ENCODE assay signal across 9 cellular contexts in the genomic region with DNA sequence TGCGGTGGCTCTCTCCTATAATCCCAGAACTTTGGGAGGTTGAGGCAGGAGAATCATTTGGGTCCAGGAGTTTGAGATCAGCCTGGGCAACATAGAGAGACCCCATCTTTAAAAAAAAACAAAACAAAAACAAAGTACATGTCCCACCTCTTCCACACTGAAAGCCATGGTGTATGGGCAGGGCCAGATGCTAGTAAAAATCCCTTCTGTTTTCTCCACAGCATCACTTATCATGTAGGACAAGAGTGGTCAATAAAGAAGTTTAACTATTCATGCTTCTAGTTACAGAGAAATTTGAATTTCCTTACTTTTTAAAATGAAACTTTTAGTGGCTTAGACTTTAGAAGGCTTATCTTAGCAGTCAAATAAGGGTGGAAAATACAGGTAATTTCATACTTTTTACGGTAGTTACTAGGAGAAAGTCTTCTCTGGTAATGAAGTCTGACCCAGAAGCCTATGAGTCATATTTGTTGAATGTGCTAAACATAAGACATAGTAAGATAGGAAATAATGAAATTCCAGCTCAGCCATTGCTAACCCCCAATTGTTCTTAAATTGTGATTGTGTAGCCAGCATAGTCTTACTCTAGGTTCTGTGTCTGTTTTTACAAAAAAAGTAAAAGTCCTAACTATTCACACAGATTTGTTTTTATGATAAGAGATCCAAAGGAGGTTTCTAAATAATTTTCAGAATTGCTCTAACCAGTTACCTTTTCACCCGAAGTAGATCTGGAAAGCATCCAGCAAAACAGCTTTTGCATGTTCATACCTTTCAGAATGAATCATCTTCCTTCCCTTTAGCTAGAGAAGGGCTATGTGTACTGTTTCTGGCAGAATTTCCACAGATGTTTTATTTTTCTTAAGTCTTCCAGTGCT. TPM values are rescaled to one million over a fixed set of nuclear protein-coding genes. Genes with fewer than 3 reads are reported as not detected.
DNase-seq lines count a peak whose midpoint lies in the region; ATAC-seq and TF ChIP-seq lines count a peak whose summit lies in the region.
"Had no signal": no experiment of that assay in that cellular context is flagged by ENCODE, and none has a peak within 500 bp of the region (broad histone marks: within the 10 kb centered on the region; RNA-seq: fewer than 3 reads in every experiment).

No MANE protein-coding gene starts in this region.

- peaks cover 38% of the 10 kb centered on the region for H3F3A ChIP-seq in GM23248 (ENCODE audit: insufficient read depth)

- in situ Hi-C loops in GM23248 (cut with MboI) = no loop called here

- no peak overlapping the region for H2AFZ ChIP-seq in GM23248

- no peaks in the 10 kb centered on the region for H3K9me3 Mint-ChIP-seq in CD14-positive monocyte
- H3K9me3 Mint-ChIP-seq: neural crest cell had no signal

- no peak overlapping the region for H3K9ac ChIP-seq in GM23248
- H3K9ac ChIP-seq in subcutaneous abdominal adipose tissue (ENCODE audit: low read length in 5 of 5) = peak overlapping the region in 1 of 5 donors; percentile 41

- H3K27ac ChIP-seq in GM23248 = peak overlapping the region; percentile 46
- H3K27ac ChIP-seq in RWPE2 (ENCODE audit: poor library complexity, severe bottlenecking) = peak overlapping the region; percentile 92
- H3K27ac ChIP-seq in subcutaneous abdominal adipose tissue (ENCODE audit: low read depth, low read length) = peak overlapping the region; percentile 30

- no peak overlapping the region for H3K4me3 Mint-ChIP-seq in CD14-positive monocyte
- H3K4me3 Mint-ChIP-seq: neural crest cell had no signal

- ATAC-seq in RWPE2 (ENCODE audit: low read depth) = peak; percentile 95

- DNase-seq in GM23248 = peak; percentile 84
- no peak for DNase-seq in RWPE2 (ENCODE audit: low spot score)
- peak; percentile 79 for DNase-seq in fibroblast of mammary gland (ENCODE audit: low read depth)
- DNase-seq in stimulated activated CD4-positive, alpha-beta T cell treated with anti-CD3 and anti-CD28 coated beads, Interleukin-1b, Interleukin-23, amount 100 ng/mL, for 48 hours = no peak
- DNase-seq in CD14-positive monocyte (ENCODE audit: low spot score) = no peak
- DNase-seq in foreskin melanocyte = no peak

- no peaks in the 10 kb centered on the region for H3K9me3 ChIP-seq in GM23248 (ENCODE audit: low read depth)
- H3K9me3 ChIP-seq in RWPE2 (ENCODE audit: severe bottlenecking) = no peaks in the 10 kb centered on the region
- no peaks in the 10 kb centered on the region for H3K9me3 ChIP-seq in subcutaneous abdominal adipose tissue (ENCODE audit: control insufficient read depth in 5 of 5, low read length in 5 of 5)

- H3K4me1 Mint-ChIP-seq in CD14-positive monocyte = peaks cover 29% of the 10 kb centered on the region
- H3K4me1 Mint-ChIP-seq: neural crest cell had no signal

- 37 to 38% methylated on average over 3 of the region's 3 CpGs for WGBS in GM23248 (ENCODE audit: low coverage in 1 of 2, low lambda C conversion rate in 2 of 2, missing lambda C conversion rate in 2 of 2), 2 experiments

- no peaks in the 10 kb centered on the region for H4K20me1 ChIP-seq in GM23248 (ENCODE audit: insufficient read depth)

- no peaks in the 10 kb centered on the region for H3K27me3 ChIP-seq in GM23248 (replicated peaks; ENCODE audit: insufficient read depth)
- H3K27me3 ChIP-seq in RWPE2 (ENCODE audit: insufficient read depth, poor library complexity, severe bottlenecking) = no peaks in the 10 kb centered on the region
- no peaks in the 10 kb centered on the region for H3K27me3 ChIP-seq in subcutaneous abdominal adipose tissue (ENCODE audit: control insufficient read depth in 5 of 5, insufficient read depth in 4 of 5, low read length in 5 of 5)

- peaks cover 26% of the 10 kb centered on the region for H3K4me1 ChIP-seq in GM23248 (ENCODE audit: insufficient read depth)
- peaks cover 22% of the 10 kb centered on the region for H3K4me1 ChIP-seq in RWPE2 (ENCODE audit: insufficient read depth, poor library complexity, severe bottlenecking)
- H3K4me1 ChIP-seq in subcutaneous abdominal adipose tissue (ENCODE audit: control insufficient read depth in 5 of 5, insufficient read depth in 5 of 5, low read length in 5 of 5) = peaks cover 0 to 10% (median 3%) of the 10 kb centered on the region in 5 donors

- H3K27me3 Mint-ChIP-seq in CD14-positive monocyte (ENCODE audit: low read depth in 3 of 3) = no peaks in the 10 kb centered on the region

- H3K27ac Mint-ChIP-seq in CD14-positive monocyte = peak overlapping the region in 3 of 7 donors; percentile 13 to 25 (median 15)

- H3K36me3 Mint-ChIP-seq in CD14-positive monocyte = peaks cover 30 to 73% of the 10 kb centered on the region in 2 donors

- no peak for TF ChIP-seq CTCF in RWPE2 (IDR thresholded peaks at IDR 0.05; ENCODE audit: poor library complexity, severe bottlenecking)
- no peak for TF ChIP-seq CTCF in fibroblast of mammary gland (conservative IDR thresholded peaks at IDR 0.05; ENCODE audit: control insufficient read depth, insufficient read depth, low read depth, low read length)
- TF ChIP-seq CTCF in CD14-positive monocyte (IDR thresholded peaks at IDR 0.05) = no peak

- H3K79me2 ChIP-seq in GM23248 (ENCODE audit: insufficient read depth) = no peaks in the 10 kb centered on the region; the same call in 1 of the 2 replicates

- peak overlapping the region; percentile 66 for H3K4me2 ChIP-seq in GM23248 (ENCODE audit: unreplicated experiment)

- H3K36me3 ChIP-seq in GM23248 (ENCODE audit: low read depth) (peaks cover 15% of the 10 kb centered on the region), RWPE2 (ENCODE audit: low read depth) (peaks cover 39% of the 10 kb centered on the region), subcutaneous abdominal adipose tissue (ENCODE audit: control insufficient read depth in 5 of 5, insufficient read depth in 5 of 5, low read length in 5 of 5) (peaks cover 16 to 27% (median 22%) of the 10 kb centered on the region in 5 donors)

- H3K9me2 ChIP-seq in GM23248 (ENCODE audit: insufficient read depth) = no peaks in the 10 kb centered on the region

- intact Hi-C loops in CD14-positive monocyte (cut with micrococcal nuclease) = no loop called here

- H3K4me3 ChIP-seq in GM08714 (ENCODE audit: low read length) (peak overlapping the region; percentile 25), GM23248 (peak overlapping the region; percentile 46), RWPE2 (ENCODE audit: severe bottlenecking) (peak overlapping the region; percentile 17), fibroblast of mammary gland (ENCODE audit: control insufficient read depth, low read depth, low read length) (no peak overlapping the region), subcutaneous abdominal adipose tissue (ENCODE audit: low read depth in 1 of 5, low read length in 5 of 5) (no peak overlapping the region)

RNA-seq across cellular contexts. Expression of a gene that starts 16.4 kb away (rescaled TPM):
- total RNA-seq in GM23248 (2014; rRNA removed; shearing (Covaris generic)) = 11.3 and 11.9 TPM in 2 replicates
- polyA plus RNA-seq in GM23248 (2016; fragmentation: Nextera tagmentation; extraction: Ambion mirVana) (3.8 and 6.3 TPM in 2 replicates), CD14-positive monocyte (1 to 10 TPM; 1.3 to 1.7 TPM)

RNA-seq across cellular contexts. Expression of a gene that starts 56.3 kb away (rescaled TPM):
- 6.9 and 9.0 TPM in 2 replicates for total RNA-seq in GM23248 (2014; rRNA removed; shearing (Covaris generic))
- 32.9 and 33.5 TPM in 2 replicates for polyA plus RNA-seq in GM23248 (2016; fragmentation: Nextera tagmentation; extraction: Ambion mirVana)
- 10 to 100 TPM; 35.6 to 40.1 TPM for polyA plus RNA-seq in CD14-positive monocyte

Comparison
In these comparisons a context has a peak if more than half of its experiments do, and no peak if none do; other contexts are left out.
1. H3K4me3 ChIP-seq: peak in GM08714 (single experiment), GM23248 (single experiment) and RWPE2 (single experiment); none in fibroblast of mammary gland (single experiment) and subcutaneous abdominal adipose tissue (0 of 5).
2. DNase-seq: peak in GM23248 (single experiment) and fibroblast of mammary gland (single experiment); none in RWPE2 (single experiment), stimulated activated CD4-positive, alpha-beta T cell treated with anti-CD3 and anti-CD28 coated beads, Interleukin-1b, Interleukin-23, amount 100 ng/mL, for 48 hours (single experiment), CD14-positive monocyte (single experiment) and foreskin melanocyte (single experiment).
3. H3K27ac ChIP-seq: peak in every context shown above with its lines; median percentile 92 in RWPE2; 46 in GM23248; 30 in subcutaneous abdominal adipose tissue.